13 cellular contexts compared by ENCODE assay signal in the genomic region with DNA sequence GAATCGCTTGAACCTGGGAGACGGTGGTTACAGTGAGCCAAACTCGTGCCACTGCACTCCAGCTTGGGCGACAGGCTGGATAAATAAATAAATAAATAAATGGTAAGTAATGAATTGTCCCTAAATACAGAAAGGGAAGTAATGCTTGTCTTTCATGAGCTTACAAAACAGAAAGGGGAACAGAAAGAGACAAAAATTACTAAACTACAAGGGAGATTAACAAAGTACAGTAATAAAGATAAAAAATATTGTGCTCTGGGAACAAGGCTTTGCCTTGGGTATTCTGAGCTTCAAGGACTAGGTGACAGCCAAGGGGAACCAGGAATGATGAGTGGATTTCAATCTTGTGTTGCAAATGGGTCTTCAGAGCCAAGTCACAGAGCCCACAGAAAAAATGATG. TPM values are rescaled to one million over a fixed set of nuclear protein-coding genes. Genes with fewer than 3 reads are reported as not detected.
DNase-seq lines count a peak whose midpoint lies in the region; ATAC-seq and TF ChIP-seq lines count a peak whose summit lies in the region.
"Had no signal": no experiment of that assay in that cellular context is flagged by ENCODE, and none has a peak within 500 bp of the region (broad histone marks: within the 10 kb centered on the region; RNA-seq: fewer than 3 reads in every experiment).

No MANE protein-coding gene starts in this region.

- H3K27ac ChIP-seq in testis = no peak overlapping the region
- H3K27ac ChIP-seq: adrenal gland had no signal

- intact Hi-C loops in Right ventricle myocardium superior (cut with DNase I) (no loop called here), testis (cut with DNase I; ENCODE audit: low total_unique reads) (no loop called here)

- H3K27me3 ChIP-seq in testis = no peaks in the 10 kb centered on the region
- H3K27me3 ChIP-seq: adrenal gland had no signal

- no peak for TF ChIP-seq POLR2A in testis (IDR thresholded peaks at IDR 0.05)

- no peaks in the 10 kb centered on the region for H3K4me1 ChIP-seq in testis

- DNase-seq in GM10266 (ENCODE audit: extremely low spot score) = peak; percentile 61
- peak; percentile 97 for DNase-seq in NOMO-1 treated with DMSO at 0.1 percent for 48 hours (lab: John Stamatoyannopoulos, UW; ENCODE audit: unreplicated experiment)
- DNase-seq in NCI-H187 treated with DMSO at 0.1 percent for 48 hours (lab: John Stamatoyannopoulos, UW) = no peak
- no peak for DNase-seq in GM19240 (ENCODE audit: insufficient read length, low spot score)
- DNase-seq in Right ventricle myocardium superior = no peak
- no peak for DNase-seq in testis
- DNase-seq: activated CD4-positive, alpha-beta T cell treated with anti-CD3 and anti-CD28 coated beads, Interleukin-2, amount 10 ng/mL, durations not matched to agents 24 days and 14 days; adrenal gland; natural killer cell; NCI-H1436 treated with DMSO at 0.1 percent for 48 hours had no signal

- ATAC-seq in GM19468 (IDR thresholded peaks at IDR 0.05; ENCODE audit: extremely low read depth, unreplicated experiment) (peak; percentile 65), HG03039 (IDR thresholded peaks at IDR 0.05; ENCODE audit: unreplicated experiment) (peak; percentile 82), Right ventricle myocardium superior (ENCODE audit: poor library complexity) (no peak)
- ATAC-seq: natural killer cell, Panc1 had no signal

- WGBS in testis, 2 donors = 87 to 89% methylated on average over 4 of the region's 4 CpGs

- H3K4me3 ChIP-seq in testis = no peak overlapping the region
- H3K4me3 ChIP-seq: adrenal gland had no signal

- no peaks in the 10 kb centered on the region for H3K9me3 ChIP-seq in testis
- H3K9me3 ChIP-seq: adrenal gland had no signal

- H3K36me3 ChIP-seq in testis (ENCODE audit: low read depth, missing control alignments) = no peaks in the 10 kb centered on the region
- H3K36me3 ChIP-seq: adrenal gland had no signal

- TF ChIP-seq CTCF in GM10266 (IDR thresholded peaks at IDR 0.05; ENCODE audit: control insufficient read depth, insufficient read depth, low read depth, missing control alignments) (no peak), testis (IDR thresholded peaks at IDR 0.05) (no peak)

RNA-seq across cellular contexts. Expression of gene HLTF, which starts 9.2 kb away (rescaled TPM):
- total RNA-seq in Right ventricle myocardium superior = 26.4 TPM
- total RNA-seq in testis = 100 to 1,000 TPM; 170 to 200 TPM
- polyA plus RNA-seq in testis (ENCODE audit: insufficient read depth, low read depth, low replicate concordance) = 57.3 TPM

RNA-seq across cellular contexts. Expression of gene HPS3, which starts 34.0 kb away (rescaled TPM):
- total RNA-seq in Right ventricle myocardium superior (5.2 TPM), testis (10 to 100 TPM; 25.8 to 27.8 TPM)
- 14.6 TPM for polyA plus RNA-seq in testis (ENCODE audit: insufficient read depth, low read depth, low replicate concordance)

Comparison
In these comparisons a context has a peak if more than half of its experiments do, and no peak if none do; other contexts are left out.
1. DNase-seq: peak in GM10266 (single experiment) and NOMO-1 treated with DMSO at 0.1 percent for 48 hours (single experiment); none in NCI-H187 treated with DMSO at 0.1 percent for 48 hours (single experiment), GM19240 (single experiment), Right ventricle myocardium superior (single experiment) and testis (single experiment).